Comparison of ENCODE assay signal across 10 cellular contexts in genomic region chr18:29181151-29181901, GRCh38.
A peak's percentile ranks its signal among the peaks of the same experiment; 100 is the strongest.
DNase-seq lines count a peak whose midpoint lies in the region; ATAC-seq and TF ChIP-seq lines count a peak whose summit lies in the region.
"Had no signal": no experiment of that assay in that cellular context is flagged by ENCODE, and none has a peak within 500 bp of the region (broad histone marks: within the 10 kb centered on the region; RNA-seq: fewer than 3 reads in every experiment).

No MANE protein-coding gene starts in this region.

- H3K4me3 ChIP-seq in colonic mucosa: no peak overlapping the region
- no peak overlapping the region for H3K4me3 ChIP-seq in kidney epithelial cell (ENCODE audit: low read depth, low read length)
- no peak overlapping the region for H3K4me3 ChIP-seq in subcutaneous abdominal adipose tissue (ENCODE audit: low read depth in 1 of 5, low read length in 5 of 5)

- H3K4me1 ChIP-seq in colonic mucosa: no peaks in the 10 kb centered on the region
- H3K4me1 ChIP-seq in subcutaneous abdominal adipose tissue (ENCODE audit: control insufficient read depth in 5 of 5, insufficient read depth in 5 of 5, low read length in 5 of 5): peaks cover 0 to 15% (median 9%) of the 10 kb centered on the region in 5 donors

- ATAC-seq in HG03460 (IDR thresholded peaks at IDR 0.05; ENCODE audit: unreplicated experiment) (no peak), GM21423 (IDR thresholded peaks at IDR 0.05; ENCODE audit: unreplicated experiment) (no peak)

- no peak overlapping the region for H3K9ac ChIP-seq in colonic mucosa (ENCODE audit: low read depth in 2 of 2, low read length in 2 of 2)
- H3K9ac ChIP-seq in subcutaneous abdominal adipose tissue (ENCODE audit: low read length in 5 of 5): no peak overlapping the region

- no peak for TF ChIP-seq CTCF in colonic mucosa (IDR thresholded peaks at IDR 0.05)
- TF ChIP-seq CTCF in kidney epithelial cell (IDR thresholded peaks at IDR 0.05; ENCODE audit: insufficient read depth, low read length, poor library complexity, severe bottlenecking): no peak

- no peaks in the 10 kb centered on the region for H3K9me3 ChIP-seq in colonic mucosa
- H3K9me3 ChIP-seq in subcutaneous abdominal adipose tissue (ENCODE audit: control insufficient read depth in 5 of 5, low read length in 5 of 5): no peaks in the 10 kb centered on the region

- peak; percentile 45 for DNase-seq in HS-27A (ENCODE audit: low read depth)
- no peak for DNase-seq in colonic mucosa
- DNase-seq in kidney epithelial cell (ENCODE audit: low read depth): peak; percentile 65
- no peak for DNase-seq in NCI-H146 (lab: John Stamatoyannopoulos, UW)
- no peak for DNase-seq in NOMO-1 (lab: John Stamatoyannopoulos, UW; ENCODE audit: unreplicated experiment in 2 of 2)
- DNase-seq: NCI-H1436 treated with DMSO at 0.1 percent for 48 hours, SW 1271 had no signal

- H3K27ac ChIP-seq in colonic mucosa (peak overlapping the region; percentile 3), subcutaneous abdominal adipose tissue (ENCODE audit: low read depth, low read length) (peak overlapping the region; percentile 55)

- intact Hi-C loops in colonic mucosa (cut with DNase I): no loop called here

- H3K27me3 ChIP-seq in colonic mucosa (no peaks in the 10 kb centered on the region), kidney epithelial cell (ENCODE audit: control insufficient read depth, insufficient read depth, low read length) (no peaks in the 10 kb centered on the region), subcutaneous abdominal adipose tissue (ENCODE audit: control insufficient read depth in 5 of 5, insufficient read depth in 4 of 5, low read length in 5 of 5) (no peaks in the 10 kb centered on the region)

- H3K36me3 ChIP-seq in colonic mucosa (no peaks in the 10 kb centered on the region), kidney epithelial cell (ENCODE audit: control insufficient read depth, insufficient read depth, low read length) (no peaks in the 10 kb centered on the region), subcutaneous abdominal adipose tissue (ENCODE audit: control insufficient read depth in 5 of 5, insufficient read depth in 5 of 5, low read length in 5 of 5) (no peaks in the 10 kb centered on the region)

Comparison
In these comparisons a context has a peak if more than half of its experiments do, and no peak if none do; other contexts are left out.
1. DNase-seq: peak in HS-27A (single experiment) and kidney epithelial cell (single experiment); none in colonic mucosa (single experiment), NCI-H146 (single experiment) and NOMO-1 (0 of 2).